ENCODE assay signal across 8 cellular contexts in genomic region chr13:36998624-36999041, GRCh38. TPM values are rescaled to one million over a fixed set of nuclear protein-coding genes. Genes with fewer than 3 reads are reported as not detected.
DNase-seq lines count a peak whose midpoint lies in the region; ATAC-seq and TF ChIP-seq lines count a peak whose summit lies in the region.

No MANE protein-coding gene starts in this region.

- ATAC-seq in HG02623 (IDR thresholded peaks at IDR 0.05; ENCODE audit: unreplicated experiment) = no peak

- in situ Hi-C loops in astrocyte of the cerebellum (cut with HindIII; ENCODE audit: low sequenced_read_pairs) = no loop called here

- peak overlapping the region; percentile 65 for H3K27ac ChIP-seq in SJSA1

- peak; percentile 39 for DNase-seq in DMS 273 (lab: John Stamatoyannopoulos, UW; ENCODE audit: unreplicated experiment)
- DNase-seq in DMS 273 treated with DMSO at 0.1 percent for 48 hours (lab: John Stamatoyannopoulos, UW) = no peak
- DNase-seq in SJSA1 (ENCODE audit: low read depth in 1 of 2, low spot score in 2 of 2) = no peak
- DNase-seq in astrocyte of the cerebellum (ENCODE audit: low read depth) = no peak
- DNase-seq in iPS-NIHi11 (ENCODE audit: low spot score) = peak; percentile 44
- DNase-seq in stimulated activated CD4-positive, alpha-beta T cell treated with anti-CD3 and anti-CD28 coated beads, Interleukin-12 subunit alpha, Interleukin-12 subunit beta, amount 100 ng/mL, for 4 hours = peak; percentile 11
- no peak for DNase-seq in MV-4-11 (lab: John Stamatoyannopoulos, UW)

- H3K4me3 ChIP-seq in SJSA1 = peak overlapping the region; percentile 79
- H3K4me3 ChIP-seq in astrocyte of the cerebellum (ENCODE audit: low read depth, low read length) = peak overlapping the region; percentile 95

- H3K4me1 ChIP-seq in SJSA1 (replicated peaks) = peaks cover 12% of the 10 kb centered on the region

- no peaks in the 10 kb centered on the region for H3K9me3 ChIP-seq in SJSA1 (replicated peaks)

- TF ChIP-seq CTCF in astrocyte of the cerebellum (IDR thresholded peaks at IDR 0.05; ENCODE audit: low read depth, low read length, missing control alignments) = no peak

- H3K27me3 ChIP-seq in SJSA1 (replicated peaks) = no peaks in the 10 kb centered on the region

- H3K36me3 ChIP-seq in SJSA1 = peaks cover 48% of the 10 kb centered on the region

RNA-seq across cellular contexts. Expression of gene ALG5, which starts 0.5 kb away (rescaled TPM):
- total RNA-seq in SJSA1 (2014; rRNA removed; shearing (Covaris generic)) = 30.4 and 39.4 TPM in 2 replicates

RNA-seq across cellular contexts. Expression of gene EXOSC8, which starts 2.0 kb away (rescaled TPM):
- 41.2 and 48.8 TPM in 2 replicates for total RNA-seq in SJSA1 (2014; rRNA removed; shearing (Covaris generic))

Comparison
In these comparisons a context has a peak if more than half of its experiments do, and no peak if none do; other contexts are left out.
1. DNase-seq: peak in DMS 273 (single experiment), iPS-NIHi11 (single experiment) and stimulated activated CD4-positive, alpha-beta T cell treated with anti-CD3 and anti-CD28 coated beads, Interleukin-12 subunit alpha, Interleukin-12 subunit beta, amount 100 ng/mL, for 4 hours (single experiment); none in DMS 273 treated with DMSO at 0.1 percent for 48 hours (single experiment), SJSA1 (0 of 2), astrocyte of the cerebellum (single experiment) and MV-4-11 (single experiment).